ENCODE assay signal across 1 cellular context in the genomic region with DNA sequence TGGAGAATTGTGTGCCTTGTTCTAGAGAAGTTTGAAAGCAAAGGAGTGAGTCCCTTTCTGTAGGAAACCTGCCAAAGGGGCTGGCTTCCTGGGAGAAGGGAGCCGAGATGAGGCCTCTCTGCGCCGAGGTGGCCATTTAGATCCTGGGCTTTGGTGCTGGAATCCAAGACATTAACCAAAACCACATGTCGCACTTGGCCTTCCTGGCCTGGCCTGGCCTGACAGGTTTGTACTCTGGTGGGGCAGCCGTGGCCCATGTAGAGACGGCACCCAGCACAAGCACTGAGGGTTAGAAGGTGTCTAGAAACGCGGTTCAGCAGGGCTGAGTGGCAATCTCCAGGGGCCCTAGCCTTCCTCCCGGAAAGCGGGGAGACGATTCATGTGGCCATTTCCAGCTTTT.
TF ChIP-seq lines count a peak whose summit lies in the region.

No MANE protein-coding gene starts in this region.

TF ChIP-seq in SK-N-SH treated with all-trans-retinoic acid at 6 μM for 48 hours, 23 proteins besides CTCF, POLR2A, EP300 and RAD21 (continued from another document):
- TF ChIP-seq TSHZ2 (CRISPR knock-in tag; IDR thresholded peaks at IDR 0.05): no peak
- no peak for TF ChIP-seq CREB5 (CRISPR knock-in tag; IDR thresholded peaks at IDR 0.05; ENCODE audit: low read depth)
- no peak for TF ChIP-seq ZFP30 (CRISPR knock-in tag; IDR thresholded peaks at IDR 0.05)
- TF ChIP-seq, protein P1, sequence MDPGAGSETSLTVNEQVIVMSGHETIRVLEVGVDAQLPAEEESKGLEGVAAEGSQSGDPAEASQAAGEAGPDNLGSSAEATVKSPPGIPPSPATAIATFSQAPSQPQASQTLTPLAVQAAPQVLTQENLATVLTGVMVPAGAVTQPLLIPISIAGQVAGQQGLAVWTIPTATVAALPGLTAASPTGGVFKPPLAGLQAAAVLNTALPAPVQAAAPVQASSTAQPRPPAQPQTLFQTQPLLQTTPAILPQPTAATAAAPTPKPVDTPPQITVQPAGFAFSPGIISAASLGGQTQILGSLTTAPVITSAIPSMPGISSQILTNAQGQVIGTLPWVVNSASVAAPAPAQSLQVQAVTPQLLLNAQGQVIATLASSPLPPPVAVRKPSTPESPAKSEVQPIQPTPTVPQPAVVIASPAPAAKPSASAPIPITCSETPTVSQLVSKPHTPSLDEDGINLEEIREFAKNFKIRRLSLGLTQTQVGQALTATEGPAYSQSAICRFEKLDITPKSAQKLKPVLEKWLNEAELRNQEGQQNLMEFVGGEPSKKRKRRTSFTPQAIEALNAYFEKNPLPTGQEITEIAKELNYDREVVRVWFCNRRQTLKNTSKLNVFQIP (CRISPR knock-in tag; IDR thresholded peaks at IDR 0.05; ENCODE audit: borderline replicate concordance, low read depth): no peak
- no peak for TF ChIP-seq CSDC2 (CRISPR knock-in tag; IDR thresholded peaks at IDR 0.05)
- no peak for TF ChIP-seq ZC3H10 (CRISPR knock-in tag; IDR thresholded peaks at IDR 0.05)
- no peak for TF ChIP-seq CSRNP3 (CRISPR knock-in tag; IDR thresholded peaks at IDR 0.05)
- TF ChIP-seq ISL1 (CRISPR knock-in tag; IDR thresholded peaks at IDR 0.05): no peak
- no peak for TF ChIP-seq TOX (CRISPR knock-in tag; IDR thresholded peaks at IDR 0.05; ENCODE audit: borderline replicate concordance)
- no peak for TF ChIP-seq BACH2 (CRISPR knock-in tag; IDR thresholded peaks at IDR 0.05; ENCODE audit: borderline replicate concordance)
